8 cellular contexts compared by ENCODE assay signal in the genomic region with DNA sequence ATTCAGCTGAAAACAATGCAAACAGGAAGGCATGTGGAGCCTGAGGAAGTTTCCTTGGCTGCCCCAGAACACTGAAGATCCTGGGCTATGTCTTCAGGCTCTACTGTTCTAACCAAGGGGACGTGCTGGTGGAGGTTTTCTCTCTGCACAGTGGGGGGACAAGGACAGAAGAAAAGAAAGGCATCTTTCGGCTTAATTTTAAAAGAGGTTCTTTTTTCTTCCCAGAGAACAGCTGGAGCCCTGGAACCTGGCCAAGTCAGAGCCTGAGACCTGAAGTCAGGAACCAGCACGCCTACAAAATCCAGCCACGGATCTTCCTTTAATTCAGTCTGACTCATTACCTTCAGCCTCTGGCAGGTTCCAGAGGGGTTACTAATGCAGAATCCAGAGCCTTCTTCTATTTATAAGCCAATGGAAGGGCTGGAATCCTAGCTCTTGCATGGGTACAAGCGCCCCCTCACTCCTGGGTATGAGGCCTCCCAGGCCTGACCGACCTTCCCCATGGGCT. TPM values are rescaled to one million over a fixed set of nuclear protein-coding genes. Genes with fewer than 3 reads are reported as not detected.
DNase-seq lines count a peak whose midpoint lies in the region; ATAC-seq and TF ChIP-seq lines count a peak whose summit lies in the region.

No MANE protein-coding gene starts in this region.

- H3K4me3 ChIP-seq in H7 (ENCODE audit: insufficient read depth, low read depth, low read length) (no peak overlapping the region), SJSA1 (no peak overlapping the region), colonic mucosa (no peak overlapping the region)

- H3K4me1 ChIP-seq in SJSA1 (replicated peaks) (peaks cover 44% of the 10 kb centered on the region), foreskin keratinocyte (peaks cover 39% of the 10 kb centered on the region), colonic mucosa (no peaks in the 10 kb centered on the region)

- H3K4me3 Mint-ChIP-seq in stimulated activated naive B cell treated with anti-CD40 and anti-IgM and Interleukin-4, amounts not matched to agents 10 μg/mL and 1 μg/mL and 100 μg/mL, for 72 hours = no peak overlapping the region
- no peak overlapping the region for H3K4me3 Mint-ChIP-seq in natural killer cell

- H3K4me1 Mint-ChIP-seq in stimulated activated naive B cell treated with anti-CD40 and anti-IgM and Interleukin-4, amounts not matched to agents 10 μg/mL and 1 μg/mL and 100 μg/mL, for 72 hours = peaks cover 29 to 49% of the 10 kb centered on the region in 2 donors
- H3K4me1 Mint-ChIP-seq in natural killer cell = peaks cover 25 to 28% of the 10 kb centered on the region in 2 donors

- peak overlapping the region; percentile 28 for H3K27ac Mint-ChIP-seq in stimulated activated naive B cell treated with anti-CD40 and anti-IgM and Interleukin-4, amounts not matched to agents 10 μg/mL and 1 μg/mL and 100 μg/mL, for 72 hours
- H3K27ac Mint-ChIP-seq in natural killer cell = no peak overlapping the region

- no peaks in the 10 kb centered on the region for H3K36me3 Mint-ChIP-seq in stimulated activated naive B cell treated with anti-CD40 and anti-IgM and Interleukin-4, amounts not matched to agents 10 μg/mL and 1 μg/mL and 100 μg/mL, for 72 hours
- H3K36me3 Mint-ChIP-seq in natural killer cell = no peaks in the 10 kb centered on the region

- DNase-seq in H7 = peak; percentile 62
- peak; percentile 61 to 80 for DNase-seq in SJSA1 (ENCODE audit: low read depth in 1 of 2, low spot score in 2 of 2)
- peak; percentile 98 to 99 for DNase-seq in foreskin keratinocyte
- DNase-seq in stimulated activated naive B cell treated with anti-CD40 and anti-IgM and Interleukin-4, amounts not matched to agents 10 μg/mL and 1 μg/mL and 100 μg/mL, for 72 hours = no peak
- DNase-seq in natural killer cell = no peak
- no peak for DNase-seq in colonic mucosa
- DNase-seq in NOMO-1 treated with dmso at 0.1 percent for 144 hours (lab: John Stamatoyannopoulos, UW; ENCODE audit: unreplicated experiment) = no peak

- no peaks in the 10 kb centered on the region for H3K36me3 ChIP-seq in H7 (replicated peaks; ENCODE audit: control insufficient read depth, insufficient read depth, low read length)
- no peaks in the 10 kb centered on the region; the same call in 1 of the 2 replicates for H3K36me3 ChIP-seq in SJSA1
- no peaks in the 10 kb centered on the region for H3K36me3 ChIP-seq in colonic mucosa

- no peak overlapping the region for H3K9ac ChIP-seq in colonic mucosa (ENCODE audit: low read depth in 2 of 2, low read length in 2 of 2)

- ATAC-seq in foreskin keratinocyte = peak; percentile 78
- no peak for ATAC-seq in stimulated activated naive B cell treated with anti-CD40 and anti-IgM and Interleukin-4, amounts not matched to agents 10 μg/mL and 1 μg/mL and 100 μg/mL, for 72 hours (replicated peaks)
- no peak for ATAC-seq in natural killer cell
- ATAC-seq in HG02571 (IDR thresholded peaks at IDR 0.05; ENCODE audit: unreplicated experiment) = no peak

- no peaks in the 10 kb centered on the region for H3K9me3 ChIP-seq in SJSA1 (replicated peaks)
- H3K9me3 ChIP-seq in colonic mucosa = no peaks in the 10 kb centered on the region

- H3K27ac ChIP-seq in SJSA1 = no peak overlapping the region; the same call in 1 of the 2 replicates
- peak overlapping the region; percentile 54 for H3K27ac ChIP-seq in foreskin keratinocyte
- no peak overlapping the region for H3K27ac ChIP-seq in colonic mucosa

- H3K27me3 Mint-ChIP-seq in stimulated activated naive B cell treated with anti-CD40 and anti-IgM and Interleukin-4, amounts not matched to agents 10 μg/mL and 1 μg/mL and 100 μg/mL, for 72 hours = no peaks in the 10 kb centered on the region
- no peaks in the 10 kb centered on the region for H3K27me3 Mint-ChIP-seq in natural killer cell (ENCODE audit: low read depth in 2 of 2)

- H3K27me3 ChIP-seq in H7 (ENCODE audit: control insufficient read depth, insufficient read depth, low read length) (no peaks in the 10 kb centered on the region), SJSA1 (replicated peaks) (no peaks in the 10 kb centered on the region), foreskin keratinocyte (no peaks in the 10 kb centered on the region), colonic mucosa (no peaks in the 10 kb centered on the region)

- no peaks in the 10 kb centered on the region for H3K9me3 Mint-ChIP-seq in stimulated activated naive B cell treated with anti-CD40 and anti-IgM and Interleukin-4, amounts not matched to agents 10 μg/mL and 1 μg/mL and 100 μg/mL, for 72 hours
- no peaks in the 10 kb centered on the region for H3K9me3 Mint-ChIP-seq in natural killer cell

- no peak for TF ChIP-seq CTCF in foreskin keratinocyte (conservative IDR thresholded peaks at IDR 0.05)
- no peak for TF ChIP-seq CTCF in natural killer cell (IDR thresholded peaks at IDR 0.05)
- TF ChIP-seq CTCF in colonic mucosa (IDR thresholded peaks at IDR 0.05) = no peak

- intact Hi-C loops in natural killer cell (cut with micrococcal nuclease) (no loop called here), colonic mucosa (cut with DNase I) (no loop called here)

RNA-seq across cellular contexts. Expression of gene CTNNBIP1, which starts 19.8 kb away (rescaled TPM):
- total RNA-seq in H7 (2014; rRNA removed; shearing (Covaris generic)) = 78.8 and 80.7 TPM in 2 replicates
- total RNA-seq in SJSA1 (2014; rRNA removed; shearing (Covaris generic)) = 28.7 and 37.6 TPM in 2 replicates
- 136 and 150 TPM in 2 replicates for total RNA-seq in foreskin keratinocyte
- polyA plus RNA-seq in foreskin keratinocyte = 163 and 183 TPM in 2 replicates
- 10 to 100 TPM; 26.4 to 31.0 (median 29.8) TPM for total RNA-seq in natural killer cell
- total RNA-seq in colonic mucosa = 10 to 100 TPM; 28.1 to 30.1 TPM

RNA-seq across cellular contexts. Expression of gene LZIC, which starts 52.9 kb away (rescaled TPM):
- total RNA-seq in H7 (2014; rRNA removed; shearing (Covaris generic)) = 20.9 and 34.9 TPM in 2 replicates
- 74.8 and 87.6 TPM in 2 replicates for total RNA-seq in SJSA1 (2014; rRNA removed; shearing (Covaris generic))
- total RNA-seq in foreskin keratinocyte = 34.9 and 35.8 TPM in 2 replicates
- polyA plus RNA-seq in foreskin keratinocyte = 23.6 and 26.4 TPM in 2 replicates
- total RNA-seq in natural killer cell = 10 to 100 TPM; 19.5 to 21.9 (median 21.7) TPM
- 10 to 100 TPM; 40.6 to 47.2 TPM for total RNA-seq in colonic mucosa

RNA-seq across cellular contexts. Expression of gene NMNAT1, which starts 53.0 kb away (rescaled TPM):
- total RNA-seq in H7 (2014; rRNA removed; shearing (Covaris generic)) = 5.7 and 6.4 TPM in 2 replicates
- total RNA-seq in SJSA1 (2014; rRNA removed; shearing (Covaris generic)) = 29.4 and 49.0 TPM in 2 replicates
- 9.1 and 10.0 TPM in 2 replicates for total RNA-seq in foreskin keratinocyte
- polyA plus RNA-seq in foreskin keratinocyte = 6.7 and 7.8 TPM in 2 replicates
- 1 to 10 TPM; 2.6 to 4.7 (median 2.9) TPM for total RNA-seq in natural killer cell
- total RNA-seq in colonic mucosa = 10 to 100 TPM; 18.8 to 25.4 TPM

Comparison
In these comparisons a context has a peak if more than half of its experiments do, and no peak if none do; other contexts are left out.
1. DNase-seq: peak in H7 (single experiment), SJSA1 (2 of 2) and foreskin keratinocyte (2 of 2); none in stimulated activated naive B cell treated with anti-CD40 and anti-IgM and Interleukin-4, amounts not matched to agents 10 μg/mL and 1 μg/mL and 100 μg/mL, for 72 hours (single experiment), natural killer cell (single experiment), colonic mucosa (single experiment) and NOMO-1 treated with dmso at 0.1 percent for 144 hours (single experiment).